ENCODE assay signal across 1 cellular context in the genomic region with DNA sequence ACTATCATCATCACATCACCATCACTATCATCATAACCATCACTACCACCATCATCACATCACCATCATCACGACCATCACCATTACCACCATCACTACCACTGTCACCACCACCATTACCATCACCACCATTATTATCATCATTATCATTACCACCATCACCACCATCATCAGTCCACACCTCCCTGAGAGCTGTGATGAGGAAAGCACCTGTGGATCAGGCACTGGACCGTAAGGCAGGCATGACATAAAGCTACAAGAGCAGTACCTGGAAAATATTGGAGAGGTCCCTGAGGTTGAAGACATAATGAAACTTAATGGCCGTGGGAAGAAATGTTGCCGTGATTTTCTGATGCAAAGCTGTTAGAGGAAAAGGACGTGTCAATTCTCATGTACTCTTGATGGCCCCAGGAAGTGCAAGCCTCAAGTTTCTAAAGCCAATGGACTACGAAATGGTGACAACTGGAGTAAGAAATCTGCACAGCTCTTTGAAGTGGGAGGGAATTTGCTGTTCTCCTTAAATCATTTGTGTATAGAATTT.
TF ChIP-seq lines count a peak whose summit lies in the region.

No MANE protein-coding gene starts in this region.

TF ChIP-seq in IMR-90, 13 proteins besides CTCF, POLR2A, EP300 and RAD21:
- TF ChIP-seq CHD1 (IDR thresholded peaks at IDR 0.05; ENCODE audit: low read depth, low read length) = no peak
- no peak for TF ChIP-seq RCOR1 (IDR thresholded peaks at IDR 0.05; ENCODE audit: insufficient replicate concordance, low read length)
- no peak for TF ChIP-seq MXI1 (IDR thresholded peaks at IDR 0.05; ENCODE audit: borderline replicate concordance, low read depth, low read length)
- TF ChIP-seq SMC3 (IDR thresholded peaks at IDR 0.05; ENCODE audit: low read depth, low read length) = no peak
- TF ChIP-seq FOS (IDR thresholded peaks at IDR 0.05; ENCODE audit: low read depth, low read length) = no peak
- TF ChIP-seq RFX5 (IDR thresholded peaks at IDR 0.05; ENCODE audit: low read depth, low read length) = no peak
- TF ChIP-seq, protein P1, sequence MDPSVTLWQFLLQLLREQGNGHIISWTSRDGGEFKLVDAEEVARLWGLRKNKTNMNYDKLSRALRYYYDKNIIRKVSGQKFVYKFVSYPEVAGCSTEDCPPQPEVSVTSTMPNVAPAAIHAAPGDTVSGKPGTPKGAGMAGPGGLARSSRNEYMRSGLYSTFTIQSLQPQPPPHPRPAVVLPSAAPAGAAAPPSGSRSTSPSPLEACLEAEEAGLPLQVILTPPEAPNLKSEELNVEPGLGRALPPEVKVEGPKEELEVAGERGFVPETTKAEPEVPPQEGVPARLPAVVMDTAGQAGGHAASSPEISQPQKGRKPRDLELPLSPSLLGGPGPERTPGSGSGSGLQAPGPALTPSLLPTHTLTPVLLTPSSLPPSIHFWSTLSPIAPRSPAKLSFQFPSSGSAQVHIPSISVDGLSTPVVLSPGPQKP (IDR thresholded peaks at IDR 0.05; ENCODE audit: borderline replicate concordance, low read depth, low read length) = no peak
- TF ChIP-seq BHLHE40 (IDR thresholded peaks at IDR 0.05; ENCODE audit: low read depth, low read length) = no peak
- TF ChIP-seq NFE2L2 (IDR thresholded peaks at IDR 0.05; ENCODE audit: low read depth, low read length) = no peak
- no peak for TF ChIP-seq MAZ (IDR thresholded peaks at IDR 0.05; ENCODE audit: borderline replicate concordance, low read depth, low read length)
- no peak for TF ChIP-seq CEBPB (IDR thresholded peaks at IDR 0.05; ENCODE audit: low read depth, low read length)
- no peak for TF ChIP-seq MAFK (IDR thresholded peaks at IDR 0.05; ENCODE audit: low read depth, low read length)
- TF ChIP-seq, protein P2, sequence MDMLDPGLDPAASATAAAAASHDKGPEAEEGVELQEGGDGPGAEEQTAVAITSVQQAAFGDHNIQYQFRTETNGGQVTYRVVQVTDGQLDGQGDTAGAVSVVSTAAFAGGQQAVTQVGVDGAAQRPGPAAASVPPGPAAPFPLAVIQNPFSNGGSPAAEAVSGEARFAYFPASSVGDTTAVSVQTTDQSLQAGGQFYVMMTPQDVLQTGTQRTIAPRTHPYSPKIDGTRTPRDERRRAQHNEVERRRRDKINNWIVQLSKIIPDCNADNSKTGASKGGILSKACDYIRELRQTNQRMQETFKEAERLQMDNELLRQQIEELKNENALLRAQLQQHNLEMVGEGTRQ (IDR thresholded peaks at IDR 0.05; ENCODE audit: low read depth, low read length) = no peak
TF ChIP-seq in IMR-90: peak in this region for 0.
